21 cellular contexts compared by ENCODE assay signal in the genomic region with DNA sequence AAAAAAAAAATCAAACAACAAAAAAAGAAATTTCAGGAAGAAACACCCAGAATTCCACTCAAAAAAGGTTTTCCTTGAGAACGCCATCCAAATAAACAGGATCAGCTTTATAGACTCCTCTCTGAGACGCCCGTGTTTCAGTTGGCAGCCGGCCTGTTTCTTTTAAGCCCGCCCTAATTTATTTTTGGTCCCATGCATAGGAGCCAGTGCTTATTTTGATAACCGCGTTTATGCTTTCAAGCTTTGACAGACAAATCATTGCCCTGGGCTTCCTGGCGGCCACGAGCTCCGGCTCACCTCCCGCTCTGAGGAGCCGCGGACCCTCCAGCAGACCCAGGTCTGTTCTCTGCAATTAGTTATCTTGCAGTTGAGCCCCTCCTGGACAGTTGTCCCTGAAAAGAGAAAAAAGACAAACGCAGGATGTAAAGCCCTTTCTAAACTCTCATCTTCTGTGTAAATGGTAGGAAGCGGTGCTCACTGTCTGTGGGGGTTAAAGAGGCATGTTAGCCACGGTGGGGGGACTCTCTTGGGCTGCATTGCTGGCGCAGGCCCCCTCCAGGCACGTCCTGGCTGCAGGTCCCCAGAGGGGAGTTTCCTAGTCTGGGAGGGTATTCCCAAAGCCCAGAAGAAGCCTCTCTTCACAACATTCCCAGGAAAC. TPM values are rescaled to one million over a fixed set of nuclear protein-coding genes. Genes with fewer than 3 reads are reported as not detected.
DNase-seq lines count a peak whose midpoint lies in the region; ATAC-seq and TF ChIP-seq lines count a peak whose summit lies in the region.
"Had no signal": no experiment of that assay in that cellular context is flagged by ENCODE, and none has a peak within 500 bp of the region (broad histone marks: within the 10 kb centered on the region; RNA-seq: fewer than 3 reads in every experiment).

No MANE protein-coding gene starts in this region.

- H3K27me3 ChIP-seq in heart right ventricle (peaks cover 6 to 91% (median 83%) of the 10 kb centered on the region in 7 donors), PC-9 (ENCODE audit: insufficient read depth, low read depth) (peaks cover 69% of the 10 kb centered on the region), H9 (ENCODE audit: insufficient read depth, low read length) (no peaks in the 10 kb centered on the region)

- H3K27ac ChIP-seq in heart right ventricle (no peak overlapping the region), PC-9 (no peak overlapping the region), H9 (ENCODE audit: insufficient read length, low read depth, low read length) (no peak overlapping the region)
- H3K27ac ChIP-seq: gastroesophageal sphincter had no signal

- H3K27me3 Mint-ChIP-seq in glutamatergic neuron (ENCODE audit: unreplicated experiment) (peaks cover 6% of the 10 kb centered on the region), type B pancreatic cell (peaks cover 43% of the 10 kb centered on the region), H9 (ENCODE audit: low read depth) (peaks cover 45% of the 10 kb centered on the region)

- H3K4me1 Mint-ChIP-seq in glutamatergic neuron (ENCODE audit: low read depth, unreplicated experiment) (peaks cover 15% of the 10 kb centered on the region), type B pancreatic cell (ENCODE audit: unreplicated experiment) (peaks cover 12% of the 10 kb centered on the region), H9 (no peaks in the 10 kb centered on the region)
- H3K4me1 Mint-ChIP-seq: activated CD4-positive, alpha-beta T cell treated with anti-CD3 and anti-CD28 coated beads, Interleukin-2, amount 10 ng/mL, durations not matched to agents 7 days and 5 days; activated naive CD8-positive, alpha-beta T cell treated with anti-CD3 and anti-CD28 coated beads, Interleukin-2, amount 50 U/mL, for 24 hours had no signal

- no peaks in the 10 kb centered on the region for H3K36me3 ChIP-seq in heart right ventricle
- H3K36me3 ChIP-seq in PC-9 (ENCODE audit: low read depth) = no peaks in the 10 kb centered on the region
- H3K36me3 ChIP-seq: gastroesophageal sphincter had no signal

- no peaks in the 10 kb centered on the region for H3K23me2 ChIP-seq in H9 (ENCODE audit: insufficient read length, low read depth, low read length, poor library complexity, severe bottlenecking)

- H3K9ac ChIP-seq in H9 (ENCODE audit: extremely low read depth, insufficient read length, low read length) = no peak overlapping the region

- no peak overlapping the region for H3K23ac ChIP-seq in H9 (ENCODE audit: insufficient read length, low read depth, low read length)

- H3K27ac Mint-ChIP-seq in glutamatergic neuron (ENCODE audit: unreplicated experiment) (peak overlapping the region; percentile 82), type B pancreatic cell (no peak overlapping the region), H9 (no peak overlapping the region)
- H3K27ac Mint-ChIP-seq: activated CD4-positive, alpha-beta T cell treated with anti-CD3 and anti-CD28 coated beads, Interleukin-2, amount 10 ng/mL, durations not matched to agents 7 days and 5 days; activated naive CD8-positive, alpha-beta T cell treated with anti-CD3 and anti-CD28 coated beads, Interleukin-2, amount 50 U/mL, for 24 hours; stimulated activated naive B cell treated with anti-CD40 and anti-IgM and Interleukin-4, amounts not matched to agents 10 μg/mL and 1 μg/mL and 100 μg/mL, for 72 hours had no signal

- TF ChIP-seq CTCF in heart right ventricle (IDR thresholded peaks at IDR 0.05) (no peak), PC-9 (conservative IDR thresholded peaks at IDR 0.05) (no peak), glutamatergic neuron (IDR thresholded peaks at IDR 0.05; ENCODE audit: partially characterized antibody, unreplicated experiment) (no peak), type B pancreatic cell (conservative IDR thresholded peaks at IDR 0.05) (no peak), H9 (conservative IDR thresholded peaks at IDR 0.05) (no peak)

- H2BK15ac ChIP-seq in H9 (ENCODE audit: low read depth, low read length) = no peak overlapping the region

- no peak overlapping the region for H3K56ac ChIP-seq in H9 (ENCODE audit: insufficient read length, low read depth, low read length)

- H3K36me3 Mint-ChIP-seq in glutamatergic neuron (ENCODE audit: unreplicated experiment) (no peaks in the 10 kb centered on the region), type B pancreatic cell (no peaks in the 10 kb centered on the region), H9 (ENCODE audit: insufficient read depth in 1 of 3, low read depth in 3 of 3) (no peaks in the 10 kb centered on the region)
- H3K36me3 Mint-ChIP-seq: stimulated activated naive B cell treated with anti-CD40 and anti-IgM and Interleukin-4, amounts not matched to agents 10 μg/mL and 1 μg/mL and 100 μg/mL, for 72 hours had no signal

- intact Hi-C loops in heart right ventricle (cut with DNase I) = no loop called here
- intact Hi-C loops in Right ventricle myocardium inferior (cut with DNase I) = no loop called here
- intact Hi-C loops in PC-9 (cut with micrococcal nuclease; ENCODE audit: unreplicated experiment) = no loop called here

- no peak overlapping the region for H2AFZ ChIP-seq in PC-9
- no peak overlapping the region for H2AFZ ChIP-seq in H9 (ENCODE audit: low read length)

- H3K4me1 ChIP-seq in heart right ventricle = peaks cover 5 to 18% (median 15%) of the 10 kb centered on the region in 9 donors
- no peaks in the 10 kb centered on the region for H3K4me1 ChIP-seq in PC-9 (replicated peaks; ENCODE audit: insufficient read depth)
- H3K4me1 ChIP-seq in H9 (ENCODE audit: insufficient read depth, low read length) = no peaks in the 10 kb centered on the region

- H2BK120ac ChIP-seq in H9 (ENCODE audit: low read depth, low read length, poor library complexity, severe bottlenecking) = no peak overlapping the region

- H3K9me3 Mint-ChIP-seq in glutamatergic neuron (ENCODE audit: unreplicated experiment) = no peaks in the 10 kb centered on the region
- H3K9me3 Mint-ChIP-seq in type B pancreatic cell = no peaks in the 10 kb centered on the region
- H3K9me3 Mint-ChIP-seq in H9 = no peaks in the 10 kb centered on the region
- H3K9me3 Mint-ChIP-seq: activated CD4-positive, alpha-beta T cell treated with anti-CD3 and anti-CD28 coated beads, Interleukin-2, amount 10 ng/mL, durations not matched to agents 7 days and 5 days; activated naive CD8-positive, alpha-beta T cell treated with anti-CD3 and anti-CD28 coated beads, Interleukin-2, amount 50 U/mL, for 24 hours; activated T-cell treated with anti-CD3 and anti-CD28 coated beads, Interleukin-2, amount 50 U/mL, for 4 hours; stimulated activated naive B cell treated with anti-CD40 and anti-IgM and Interleukin-4, amounts not matched to agents 10 μg/mL and 1 μg/mL and 100 μg/mL, for 72 hours had no signal

- no peak overlapping the region for H3K18ac ChIP-seq in H9 (ENCODE audit: insufficient read length, low read depth, low read length)

- peak overlapping the region in 4 of 10 donors; percentile 1 to 13 (median 10) for H3K4me3 ChIP-seq in heart right ventricle
- no peak overlapping the region for H3K4me3 ChIP-seq in PC-9
- H3K4me3 ChIP-seq: gastroesophageal sphincter, smooth muscle cell had no signal

- H2BK5ac ChIP-seq in H9 (ENCODE audit: insufficient read length, low read length) = no peak overlapping the region

- H3K9me3 ChIP-seq in heart right ventricle (no peaks in the 10 kb centered on the region), PC-9 (ENCODE audit: insufficient read depth, low read depth) (no peaks in the 10 kb centered on the region), H9 (ENCODE audit: control insufficient read depth, low read depth, low read length) (no peaks in the 10 kb centered on the region)
- H3K9me3 ChIP-seq: gastroesophageal sphincter had no signal

- H3K14ac ChIP-seq in H9 (ENCODE audit: insufficient read depth, low read length) = no peak overlapping the region

- POLR2A ChIA-PET in PC-9 (lab: Charles Lee; ENCODE audit: unreplicated experiment) = no interaction called here

- H3K79me2 ChIP-seq in PC-9 (ENCODE audit: low read depth) = no peaks in the 10 kb centered on the region
- H3K79me2 ChIP-seq in H9 (ENCODE audit: insufficient read depth, low read length) = no peaks in the 10 kb centered on the region

- BruUV-seq in PC-9 (replicated peaks; lab: Mats Ljungman, UMichigan) = no TSS peak

- ATAC-seq in heart right ventricle (peak in 6 of 8 donors; percentile 11 to 68 (median 39)), Right ventricle myocardium inferior (no peak), GM21367 (IDR thresholded peaks at IDR 0.05; ENCODE audit: unreplicated experiment) (no peak)
- ATAC-seq: activated naive CD8-positive, alpha-beta T cell treated with anti-CD3 and anti-CD28 coated beads, Interleukin-2, amount 50 U/mL, for 24 hours; activated T-cell treated with anti-CD3 and anti-CD28 coated beads, Interleukin-2, amount 50 U/mL, for 4 hours; gastroesophageal sphincter; stimulated activated naive B cell treated with anti-CD40 and anti-IgM and Interleukin-4, amounts not matched to agents 10 μg/mL and 1 μg/mL and 100 μg/mL, for 72 hours had no signal

- H3F3A ChIP-seq in PC-9 (ENCODE audit: insufficient read depth, low read depth) = no peaks in the 10 kb centered on the region

- peak; percentile 45 to 59 for DNase-seq in heart right ventricle
- no peak for DNase-seq in Right ventricle myocardium inferior (ENCODE audit: missing footprints)
- no peak for DNase-seq in PC-9
- no peak for DNase-seq in glutamatergic neuron
- no peak for DNase-seq in type B pancreatic cell (ENCODE audit: extremely low spot score, unreplicated experiment)
- no peak for DNase-seq in H9
- DNase-seq in nucleus accumbens (lab: John Stamatoyannopoulos, UW) = no peak
- DNase-seq: activated CD4-positive, alpha-beta T cell treated with anti-CD3 and anti-CD28 coated beads, Interleukin-2, amount 10 ng/mL, durations not matched to agents 7 days and 5 days; activated naive CD8-positive, alpha-beta T cell treated with anti-CD3 and anti-CD28 coated beads, Interleukin-2, amount 50 U/mL, for 24 hours; activated T-cell treated with anti-CD3 and anti-CD28 coated beads, Interleukin-2, amount 50 U/mL, for 4 hours; cerebellar nuclear complex; DND-41; HCEC 1CT; NCI-H146; NCI-H524 treated with DMSO at 0.1 percent for 48 hours; occipital lobe; stimulated activated naive B cell treated with anti-CD40 and anti-IgM and Interleukin-4, amounts not matched to agents 10 μg/mL and 1 μg/mL and 100 μg/mL, for 72 hours had no signal

- H3K9me2 ChIP-seq in PC-9 (ENCODE audit: insufficient read depth) = no peaks in the 10 kb centered on the region

- H2BK20ac ChIP-seq in H9 (ENCODE audit: low read depth, low read length, poor library complexity, severe bottlenecking) = no peak overlapping the region

- no peak overlapping the region for H4K5ac ChIP-seq in H9 (ENCODE audit: insufficient read length, low read depth, low read length)

- H3K4me2 ChIP-seq in PC-9 (peak overlapping the region; percentile 52), H9 (ENCODE audit: insufficient read depth, insufficient read length, low read length) (no peak overlapping the region)
- H3K4me2 ChIP-seq: smooth muscle cell had no signal

- H3T11ph ChIP-seq in H9 (ENCODE audit: low read length) = no peak overlapping the region

- CTCF ChIA-PET in PC-9 (lab: Charles Lee) = no interaction called here

- H3K4me3 Mint-ChIP-seq in glutamatergic neuron (ENCODE audit: unreplicated experiment) (peak overlapping the region; percentile 71), type B pancreatic cell (peak overlapping the region; percentile 68), H9 (no peak overlapping the region)
- H3K4me3 Mint-ChIP-seq: activated CD4-positive, alpha-beta T cell treated with anti-CD3 and anti-CD28 coated beads, Interleukin-2, amount 10 ng/mL, durations not matched to agents 7 days and 5 days; activated naive CD8-positive, alpha-beta T cell treated with anti-CD3 and anti-CD28 coated beads, Interleukin-2, amount 50 U/mL, for 24 hours; activated T-cell treated with anti-CD3 and anti-CD28 coated beads, Interleukin-2, amount 50 U/mL, for 4 hours; stimulated activated naive B cell treated with anti-CD40 and anti-IgM and Interleukin-4, amounts not matched to agents 10 μg/mL and 1 μg/mL and 100 μg/mL, for 72 hours had no signal

- H2BK12ac ChIP-seq in H9 (ENCODE audit: insufficient read length, low read depth, low read length) = no peak overlapping the region

- H3K79me1 ChIP-seq in H9 (ENCODE audit: insufficient read depth, low read depth, low read length, poor library complexity, severe bottlenecking) = no peaks in the 10 kb centered on the region

- H4K20me1 ChIP-seq in PC-9 (ENCODE audit: insufficient read depth) = no peaks in the 10 kb centered on the region
- no peaks in the 10 kb centered on the region for H4K20me1 ChIP-seq in H9 (ENCODE audit: control insufficient read depth, insufficient read depth, insufficient read length)

- H4K91ac ChIP-seq in H9 (ENCODE audit: insufficient read length, low read depth, low read length) = no peak overlapping the region

- 5 to 6% methylated on average over 18 of the region's 18 CpGs for WGBS in heart right ventricle, 2 donors
- no CpG with 5 or more reads among the region's 18 CpGs for WGBS in H9 (ENCODE audit: extremely low coverage, insufficient read length, low lambda C conversion rate)

- no peak overlapping the region for H2AK5ac ChIP-seq in H9 (ENCODE audit: insufficient read length, low read length)

- no peak overlapping the region for H4K8ac ChIP-seq in H9 (replicated peaks; ENCODE audit: insufficient read length, low read depth, low read length)

- H3K4ac ChIP-seq in H9 (ENCODE audit: low read depth, low read length) = no peak overlapping the region

RNA-seq across cellular contexts. Expression of a gene that starts 22.2 kb away (rescaled TPM):
- total RNA-seq in heart right ventricle (not detected), Right ventricle myocardium inferior (not detected), PC-9 (2021) (not detected in 2 replicates), glutamatergic neuron (ENCODE audit: unreplicated experiment) (106 TPM), type B pancreatic cell (ENCODE audit: low replicate concordance) (0.48 TPM in 1 of 2 replicates, not detected in the other), H9 (2021) (not detected in 2 replicates)
- polyA plus RNA-seq in heart right ventricle = not detected
- total RNA-seq: activated CD4-positive, alpha-beta T cell treated with anti-CD3 and anti-CD28 coated beads, Interleukin-2, amount 10 ng/mL, durations not matched to agents 7 days and 5 days; activated T-cell treated with anti-CD3 and anti-CD28 coated beads, Interleukin-2, amount 50 U/mL, for 4 hours; gastroesophageal sphincter; occipital lobe; smooth muscle cell; T-helper 2 cell treated with Interferon-gamma antibody and Interleukin-4, amounts not matched to agents 100 ng/mL and 5 ng/mL, for 36 hours had no signal
- polyA plus RNA-seq: smooth muscle cell had no signal

RNA-seq across cellular contexts. Expression of a gene that starts 50.5 kb away (rescaled TPM):
- total RNA-seq in heart right ventricle (10 to 100 TPM in 4 of 10 donors, 1 to 10 TPM in 6; 4.4 to 11.2 (median 7.7) TPM), Right ventricle myocardium inferior (5.9 TPM), PC-9 (2021) (51.2 and 65.1 TPM in 2 replicates), glutamatergic neuron (ENCODE audit: unreplicated experiment) (34.5 TPM), type B pancreatic cell (ENCODE audit: low replicate concordance) (16.1 and 19.4 TPM in 2 replicates), H9 (2021) (11.1 and 13.7 TPM in 2 replicates)
- polyA plus RNA-seq in heart right ventricle = 10 to 100 TPM; 26.9 to 32.6 TPM

Comparison
In these comparisons a context has a peak if more than half of its experiments do, and no peak if none do; other contexts are left out.
1. ATAC-seq: peak in heart right ventricle (6 of 8); none in Right ventricle myocardium inferior (single experiment) and GM21367 (single experiment).
2. DNase-seq: peak in heart right ventricle (2 of 2); none in Right ventricle myocardium inferior (single experiment), PC-9 (0 of 2), glutamatergic neuron (single experiment), type B pancreatic cell (single experiment), H9 (single experiment) and nucleus accumbens (0 of 56).
3. H3K4me3 Mint-ChIP-seq: peak in glutamatergic neuron (single experiment) and type B pancreatic cell (single experiment); none in H9 (0 of 2).
4. RNA of a gene that starts 22.2 kb away (total RNA-seq): 106 TPM in glutamatergic neuron (single experiment); 0.48 TPM in type B pancreatic cell, not detected in heart right ventricle, not detected in Right ventricle myocardium inferior (single experiment), not detected in PC-9 and not detected in H9; every median in the first group is over 10 times any median in the second.